8 cellular contexts compared by ENCODE assay signal in genomic region chr22:27804683-27805297, GRCh38. TPM values are rescaled to one million over a fixed set of nuclear protein-coding genes. Genes with fewer than 3 reads are reported as not detected.
A peak's percentile ranks its signal among the peaks of the same experiment; 100 is the strongest.
DNase-seq lines count a peak whose midpoint lies in the region; ATAC-seq and TF ChIP-seq lines count a peak whose summit lies in the region.

No MANE protein-coding gene starts in this region.

- POLR2A ChIA-PET in activated CD4-positive, alpha-beta memory T cell treated with anti-CD3 and anti-CD28 coated beads for 36 hours (lab: Charles Lee), result no interaction called here

- H3K27ac Mint-ChIP-seq in activated CD4-positive, alpha-beta memory T cell treated with anti-CD3 and anti-CD28 coated beads for 36 hours, result no peak overlapping the region
- H3K27ac Mint-ChIP-seq in effector memory CD8-positive, alpha-beta T cell, result peak overlapping the region in 1 of 2 donors; percentile 51

- peaks cover 19% of the 10 kb centered on the region for H3K27me3 Mint-ChIP-seq in activated CD4-positive, alpha-beta memory T cell treated with anti-CD3 and anti-CD28 coated beads for 36 hours
- H3K27me3 Mint-ChIP-seq in effector memory CD8-positive, alpha-beta T cell, result peaks cover 29 to 50% of the 10 kb centered on the region in 2 donors

- H3K4me3 Mint-ChIP-seq in activated CD4-positive, alpha-beta memory T cell treated with anti-CD3 and anti-CD28 coated beads for 36 hours, result no peak overlapping the region
- H3K4me3 Mint-ChIP-seq in effector memory CD8-positive, alpha-beta T cell, result peak overlapping the region in 1 of 2 donors; percentile 60

- H3K36me3 Mint-ChIP-seq in activated CD4-positive, alpha-beta memory T cell treated with anti-CD3 and anti-CD28 coated beads for 36 hours, result no peaks in the 10 kb centered on the region
- H3K36me3 Mint-ChIP-seq in effector memory CD8-positive, alpha-beta T cell (ENCODE audit: insufficient read depth), result no peaks in the 10 kb centered on the region

- peak; percentile 42 for ATAC-seq in effector memory CD8-positive, alpha-beta T cell (replicated peaks)

- no peaks in the 10 kb centered on the region for H3K9me3 Mint-ChIP-seq in activated CD4-positive, alpha-beta memory T cell treated with anti-CD3 and anti-CD28 coated beads for 36 hours
- H3K9me3 Mint-ChIP-seq in effector memory CD8-positive, alpha-beta T cell, result no peaks in the 10 kb centered on the region

- TF ChIP-seq CTCF in GM12872 (IDR thresholded peaks at IDR 0.05; ENCODE audit: insufficient read depth, low read depth, low read length), result peak; percentile 66

- DNase-seq in A172 (ENCODE audit: low spot score), result peak; percentile 41
- peak; percentile 68 for DNase-seq in NCI-H2227 (lab: John Stamatoyannopoulos, UW; ENCODE audit: unreplicated experiment)
- peak; percentile 68 for DNase-seq in activated CD4-positive, alpha-beta memory T cell treated with anti-CD3 and anti-CD28 coated beads for 36 hours
- peak in 2 of 3 experiments; percentile 17 to 27 for DNase-seq in effector memory CD8-positive, alpha-beta T cell
- DNase-seq in middle frontal gyrus (ENCODE audit: extremely low spot score, low spot score), result peak; percentile 75
- DNase-seq in stromal cell of bone marrow (ENCODE audit: low read depth), result peak; percentile 40
- DNase-seq in NCI-H1048 (lab: John Stamatoyannopoulos, UW), result no peak

- intact Hi-C loops in activated CD4-positive, alpha-beta memory T cell treated with anti-CD3 and anti-CD28 coated beads for 36 hours (cut with micrococcal nuclease), result loop anchor here (5.0 to 10.0 kb wide), 2 partner anchors 970 to 1127 kb away; no protein-coding TSS in a partner anchor

- H3K4me1 Mint-ChIP-seq in activated CD4-positive, alpha-beta memory T cell treated with anti-CD3 and anti-CD28 coated beads for 36 hours (ENCODE audit: low read depth), result peaks cover 10% of the 10 kb centered on the region
- H3K4me1 Mint-ChIP-seq in effector memory CD8-positive, alpha-beta T cell (ENCODE audit: low read depth in 2 of 2), result peaks cover 17 to 19% of the 10 kb centered on the region in 2 donors

- CTCF ChIA-PET in activated CD4-positive, alpha-beta memory T cell treated with anti-CD3 and anti-CD28 coated beads for 36 hours (lab: Charles Lee), result interaction anchor here (0.5 kb wide), 1 partner anchor 613 kb away, joined by 3 read pairs; no protein-coding TSS in a partner anchor

RNA-seq across cellular contexts. Expression of gene MN1, which starts 3.2 kb away (rescaled TPM):
- total RNA-seq in A172 (2014; rRNA removed; shearing (Covaris generic)), result 2.3 TPM in 2 replicates
- total RNA-seq in activated CD4-positive, alpha-beta memory T cell treated with anti-CD3 and anti-CD28 coated beads for 36 hours, result under 1 TPM in 1 of 2 experiments, not detected in 1; 0.07 TPM
